Comparison of ENCODE assay signal across 11 cellular contexts in the genomic region with DNA sequence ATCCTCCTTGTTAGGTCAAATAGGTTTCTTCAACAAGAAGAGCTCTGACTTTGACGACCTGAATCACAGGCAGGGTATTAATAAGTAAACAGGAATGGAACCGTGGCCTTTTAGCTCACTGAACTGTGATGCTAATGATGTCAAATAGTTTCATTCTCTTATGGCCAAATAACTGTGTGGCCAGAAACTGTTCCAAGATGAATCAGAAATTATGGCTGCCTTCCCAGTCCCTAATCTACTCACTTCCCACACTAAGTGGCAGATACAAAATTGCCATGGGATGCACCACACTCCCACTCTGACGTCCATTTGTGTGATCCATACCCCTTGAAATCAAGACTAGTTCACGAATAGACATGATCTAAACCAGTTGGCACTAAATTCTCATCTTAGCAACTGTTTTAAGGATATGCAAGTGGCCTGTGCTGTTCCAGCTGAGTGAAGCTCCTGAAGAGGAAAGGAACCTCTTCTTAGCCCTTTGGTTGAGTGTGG.
DNase-seq lines count a peak whose midpoint lies in the region; ATAC-seq lines count a peak whose summit lies in the region.
"Had no signal": no experiment of that assay in that cellular context is flagged by ENCODE, and none has a peak within 500 bp of the region (broad histone marks: within the 10 kb centered on the region; RNA-seq: fewer than 3 reads in every experiment).

No MANE protein-coding gene starts in this region.

- H3K36me3 ChIP-seq in rectal smooth muscle tissue (ENCODE audit: control insufficient read depth, insufficient read depth, low read length) (no peaks in the 10 kb centered on the region), HAP-1 (replicated peaks) (no peaks in the 10 kb centered on the region)

- H3K27me3 ChIP-seq in rectal smooth muscle tissue (ENCODE audit: control insufficient read depth, insufficient read depth, low read length) (no peaks in the 10 kb centered on the region), HAP-1 (ENCODE audit: low read depth) (no peaks in the 10 kb centered on the region)

- H3K4me1 ChIP-seq in rectal smooth muscle tissue (ENCODE audit: control insufficient read depth, insufficient read depth, low read length) (no peaks in the 10 kb centered on the region), HAP-1 (no peaks in the 10 kb centered on the region)

- peak; percentile 95 for DNase-seq in Caki2 (ENCODE audit: low read depth)
- peak; percentile 20 for DNase-seq in SK-MEL-5 (ENCODE audit: low read depth, low spot score)
- peak; percentile 84 for DNase-seq in fibroblast of the conjunctiva (ENCODE audit: low read depth)
- DNase-seq in NCI-H1092 treated with DMSO at 0.1 percent for 48 hours (lab: John Stamatoyannopoulos, UW) = no peak
- no peak for DNase-seq in HAP-1 (ENCODE audit: low spot score in 2 of 2)
- DNase-seq: DMS79, glutamatergic neuron, NCI-H1436 treated with DMSO at 0.1 percent for 48 hours had no signal

- H3K4me3 ChIP-seq in rectal smooth muscle tissue (ENCODE audit: low read length) (no peak overlapping the region), HAP-1 (no peak overlapping the region)

- no peak for ATAC-seq in GM18517 (IDR thresholded peaks at IDR 0.05; ENCODE audit: unreplicated experiment)
- no peak for ATAC-seq in activated CD4-positive, CD25-positive, alpha-beta regulatory T cell treated with anti-CD3 and anti-CD28 coated beads, Interleukin-2, amount 50 U/mL, for 24 hours

- no peak overlapping the region for H3K9ac ChIP-seq in rectal smooth muscle tissue (ENCODE audit: low read length)

- in situ Hi-C loops in Caki2 (cut with HindIII; ENCODE audit: low pct_unique_long_range_greater_than_20kb, low sequenced_read_pairs) = no loop called here
- in situ Hi-C loops in SK-MEL-5 (cut with HindIII; ENCODE audit: low pct_unique_long_range_greater_than_20kb, low sequenced_read_pairs) = no loop called here
- in situ Hi-C loops in HAP-1 (cut with MboI; ENCODE audit: low sequenced_read_pairs) = no loop called here

- H3K9me3 ChIP-seq in HAP-1 = no peaks in the 10 kb centered on the region

- H3K27ac ChIP-seq in rectal smooth muscle tissue (ENCODE audit: low read depth, low read length) = peak overlapping the region; percentile 46

Comparison
In these comparisons a context has a peak if more than half of its experiments do, and no peak if none do; other contexts are left out.
1. DNase-seq: peak in Caki2 (single experiment), SK-MEL-5 (single experiment) and fibroblast of the conjunctiva (single experiment); none in NCI-H1092 treated with DMSO at 0.1 percent for 48 hours (single experiment) and HAP-1 (0 of 2).